ENCODE assay signal across 10 cellular contexts in the genomic region with DNA sequence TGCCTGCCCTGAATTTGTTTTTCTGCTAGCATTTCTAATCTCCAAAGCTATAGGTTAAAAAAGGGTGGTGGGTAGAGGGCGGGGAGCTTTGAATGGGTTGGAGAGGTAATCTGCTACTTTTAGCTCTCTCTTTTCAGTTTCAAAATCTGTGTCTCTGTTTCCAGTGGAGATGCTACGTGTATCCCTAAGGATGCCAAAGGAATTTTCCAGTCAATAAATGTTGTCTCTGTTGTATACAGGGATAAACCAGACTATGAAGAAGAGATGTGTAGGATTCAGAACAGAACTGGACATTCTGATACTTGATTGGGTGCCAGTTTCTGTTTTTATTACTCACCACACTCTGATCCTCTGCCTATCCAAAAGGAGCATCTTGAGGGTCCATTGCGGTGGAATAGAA. TPM values are rescaled to one million over a fixed set of nuclear protein-coding genes. Genes with fewer than 3 reads are reported as not detected.
"Had no signal": no experiment of that assay in that cellular context is flagged by ENCODE, and none has a peak within 500 bp of the region (broad histone marks: within the 10 kb centered on the region; RNA-seq: fewer than 3 reads in every experiment).

No MANE protein-coding gene starts in this region.

- H3K36me3 ChIP-seq: HAP-1 had no signal

- H3K9me3 Mint-ChIP-seq: HFFc6 had no signal

- H3K9me3 ChIP-seq: HAP-1 had no signal

- H3K27ac Mint-ChIP-seq: HFFc6 had no signal

- H3K4me3 ChIP-seq: GM23248, HAP-1, K562 had no signal

- H3K4me3 Mint-ChIP-seq: HFFc6 had no signal

- H3K27ac ChIP-seq: GM23248 had no signal

- ATAC-seq: HCT116, K562 had no signal

- DNase-seq: GM23248, GOT3, H7, HFFc6, IMR-90 had no signal

RNA-seq across cellular contexts. Expression of gene TMEM178A, which starts 50.1 kb away (rescaled TPM):
- total RNA-seq: H4, HT-29, K562 had no signal
- polyA plus RNA-seq: GM23248 had no signal
